1 cellular context compared by ENCODE assay signal in the genomic region with DNA sequence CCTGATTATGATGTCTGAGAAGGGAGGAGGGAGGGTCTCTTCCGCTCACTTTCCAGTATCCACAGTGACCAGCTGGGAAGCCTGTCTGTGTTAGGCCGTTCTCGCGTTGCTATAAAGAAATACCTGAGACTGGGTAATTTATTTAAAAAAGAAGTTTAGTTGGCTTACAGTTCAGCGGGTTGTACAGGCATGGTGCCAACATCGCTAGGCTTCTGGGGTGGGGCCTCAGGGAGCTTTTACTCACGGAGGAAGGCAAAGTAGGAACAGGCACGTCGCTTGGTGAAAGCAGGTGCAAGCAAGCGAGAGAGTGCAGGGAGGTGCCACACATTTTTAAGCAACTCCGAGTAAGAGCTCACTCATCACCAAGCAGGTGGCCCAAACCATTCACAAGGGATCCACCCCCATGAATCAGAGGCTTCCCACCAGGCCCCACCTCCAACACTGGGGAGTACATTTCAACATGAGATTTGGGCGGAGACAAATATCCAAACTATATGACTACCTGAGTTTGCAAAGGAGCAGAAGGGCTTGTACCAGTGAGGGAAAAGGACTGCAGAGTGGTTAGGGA.
TF ChIP-seq lines count a peak whose summit lies in the region.

No MANE protein-coding gene starts in this region.

TF ChIP-seq in GM23338, 12 proteins besides CTCF, POLR2A, EP300 and RAD21:
- TF ChIP-seq, protein P1, sequence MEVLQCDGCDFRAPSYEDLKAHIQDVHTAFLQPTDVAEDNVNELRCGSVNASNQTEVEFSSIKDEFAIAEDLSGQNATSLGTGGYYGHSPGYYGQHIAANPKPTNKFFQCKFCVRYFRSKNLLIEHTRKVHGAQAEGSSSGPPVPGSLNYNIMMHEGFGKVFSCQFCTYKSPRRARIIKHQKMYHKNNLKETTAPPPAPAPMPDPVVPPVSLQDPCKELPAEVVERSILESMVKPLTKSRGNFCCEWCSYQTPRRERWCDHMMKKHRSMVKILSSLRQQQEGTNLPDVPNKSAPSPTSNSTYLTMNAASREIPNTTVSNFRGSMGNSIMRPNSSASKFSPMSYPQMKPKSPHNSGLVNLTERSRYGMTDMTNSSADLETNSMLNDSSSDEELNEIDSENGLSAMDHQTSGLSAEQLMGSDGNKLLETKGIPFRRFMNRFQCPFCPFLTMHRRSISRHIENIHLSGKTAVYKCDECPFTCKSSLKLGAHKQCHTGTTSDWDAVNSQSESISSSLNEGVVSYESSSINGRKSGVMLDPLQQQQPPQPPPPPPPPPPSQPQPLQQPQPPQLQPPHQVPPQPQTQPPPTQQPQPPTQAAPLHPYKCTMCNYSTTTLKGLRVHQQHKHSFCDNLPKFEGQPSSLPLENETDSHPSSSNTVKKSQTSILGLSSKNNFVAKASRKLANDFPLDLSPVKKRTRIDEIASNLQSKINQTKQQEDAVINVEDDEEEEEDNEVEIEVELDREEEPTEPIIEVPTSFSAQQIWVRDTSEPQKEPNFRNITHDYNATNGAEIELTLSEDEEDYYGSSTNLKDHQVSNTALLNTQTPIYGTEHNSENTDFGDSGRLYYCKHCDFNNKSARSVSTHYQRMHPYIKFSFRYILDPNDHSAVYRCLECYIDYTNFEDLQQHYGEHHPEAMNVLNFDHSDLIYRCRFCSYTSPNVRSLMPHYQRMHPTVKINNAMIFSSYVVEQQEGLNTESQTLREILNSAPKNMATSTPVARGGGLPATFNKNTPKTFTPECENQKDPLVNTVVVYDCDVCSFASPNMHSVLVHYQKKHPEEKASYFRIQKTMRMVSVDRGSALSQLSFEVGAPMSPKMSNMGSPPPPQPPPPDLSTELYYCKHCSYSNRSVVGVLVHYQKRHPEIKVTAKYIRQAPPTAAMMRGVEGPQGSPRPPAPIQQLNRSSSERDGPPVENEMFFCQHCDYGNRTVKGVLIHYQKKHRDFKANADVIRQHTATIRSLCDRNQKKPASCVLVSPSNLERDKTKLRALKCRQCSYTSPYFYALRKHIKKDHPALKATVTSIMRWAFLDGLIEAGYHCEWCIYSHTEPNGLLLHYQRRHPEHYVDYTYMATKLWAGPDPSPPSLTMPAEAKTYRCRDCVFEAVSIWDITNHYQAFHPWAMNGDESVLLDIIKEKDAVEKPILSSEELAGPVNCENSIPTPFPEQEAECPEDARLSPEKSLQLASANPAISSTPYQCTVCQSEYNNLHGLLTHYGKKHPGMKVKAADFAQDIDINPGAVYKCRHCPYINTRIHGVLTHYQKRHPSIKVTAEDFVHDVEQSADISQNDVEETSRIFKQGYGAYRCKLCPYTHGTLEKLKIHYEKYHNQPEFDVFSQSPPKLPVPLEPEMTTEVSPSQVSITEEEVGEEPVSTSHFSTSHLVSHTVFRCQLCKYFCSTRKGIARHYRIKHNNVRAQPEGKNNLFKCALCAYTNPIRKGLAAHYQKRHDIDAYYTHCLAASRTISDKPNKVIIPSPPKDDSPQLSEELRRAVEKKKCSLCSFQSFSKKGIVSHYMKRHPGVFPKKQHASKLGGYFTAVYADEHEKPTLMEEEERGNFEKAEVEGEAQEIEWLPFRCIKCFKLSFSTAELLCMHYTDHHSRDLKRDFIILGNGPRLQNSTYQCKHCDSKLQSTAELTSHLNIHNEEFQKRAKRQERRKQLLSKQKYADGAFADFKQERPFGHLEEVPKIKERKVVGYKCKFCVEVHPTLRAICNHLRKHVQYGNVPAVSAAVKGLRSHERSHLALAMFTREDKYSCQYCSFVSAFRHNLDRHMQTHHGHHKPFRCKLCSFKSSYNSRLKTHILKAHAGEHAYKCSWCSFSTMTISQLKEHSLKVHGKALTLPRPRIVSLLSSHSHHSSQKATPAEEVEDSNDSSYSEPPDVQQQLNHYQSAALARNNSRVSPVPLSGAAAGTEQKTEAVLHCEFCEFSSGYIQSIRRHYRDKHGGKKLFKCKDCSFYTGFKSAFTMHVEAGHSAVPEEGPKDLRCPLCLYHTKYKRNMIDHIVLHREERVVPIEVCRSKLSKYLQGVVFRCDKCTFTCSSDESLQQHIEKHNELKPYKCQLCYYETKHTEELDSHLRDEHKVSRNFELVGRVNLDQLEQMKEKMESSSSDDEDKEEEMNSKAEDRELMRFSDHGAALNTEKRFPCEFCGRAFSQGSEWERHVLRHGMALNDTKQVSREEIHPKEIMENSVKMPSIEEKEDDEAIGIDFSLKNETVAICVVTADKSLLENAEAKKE (CRISPR knock-in tag; IDR thresholded peaks at IDR 0.05): no peak
- TF ChIP-seq ZNF331 (CRISPR knock-in tag; IDR thresholded peaks at IDR 0.05; ENCODE audit: low read depth): no peak
- TF ChIP-seq, protein P2, sequence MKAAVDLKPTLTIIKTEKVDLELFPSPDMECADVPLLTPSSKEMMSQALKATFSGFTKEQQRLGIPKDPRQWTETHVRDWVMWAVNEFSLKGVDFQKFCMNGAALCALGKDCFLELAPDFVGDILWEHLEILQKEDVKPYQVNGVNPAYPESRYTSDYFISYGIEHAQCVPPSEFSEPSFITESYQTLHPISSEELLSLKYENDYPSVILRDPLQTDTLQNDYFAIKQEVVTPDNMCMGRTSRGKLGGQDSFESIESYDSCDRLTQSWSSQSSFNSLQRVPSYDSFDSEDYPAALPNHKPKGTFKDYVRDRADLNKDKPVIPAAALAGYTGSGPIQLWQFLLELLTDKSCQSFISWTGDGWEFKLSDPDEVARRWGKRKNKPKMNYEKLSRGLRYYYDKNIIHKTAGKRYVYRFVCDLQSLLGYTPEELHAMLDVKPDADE (IDR thresholded peaks at IDR 0.05): no peak
- no peak for TF ChIP-seq JUNB (IDR thresholded peaks at IDR 0.05; ENCODE audit: unreplicated experiment)
- TF ChIP-seq, protein P3, sequence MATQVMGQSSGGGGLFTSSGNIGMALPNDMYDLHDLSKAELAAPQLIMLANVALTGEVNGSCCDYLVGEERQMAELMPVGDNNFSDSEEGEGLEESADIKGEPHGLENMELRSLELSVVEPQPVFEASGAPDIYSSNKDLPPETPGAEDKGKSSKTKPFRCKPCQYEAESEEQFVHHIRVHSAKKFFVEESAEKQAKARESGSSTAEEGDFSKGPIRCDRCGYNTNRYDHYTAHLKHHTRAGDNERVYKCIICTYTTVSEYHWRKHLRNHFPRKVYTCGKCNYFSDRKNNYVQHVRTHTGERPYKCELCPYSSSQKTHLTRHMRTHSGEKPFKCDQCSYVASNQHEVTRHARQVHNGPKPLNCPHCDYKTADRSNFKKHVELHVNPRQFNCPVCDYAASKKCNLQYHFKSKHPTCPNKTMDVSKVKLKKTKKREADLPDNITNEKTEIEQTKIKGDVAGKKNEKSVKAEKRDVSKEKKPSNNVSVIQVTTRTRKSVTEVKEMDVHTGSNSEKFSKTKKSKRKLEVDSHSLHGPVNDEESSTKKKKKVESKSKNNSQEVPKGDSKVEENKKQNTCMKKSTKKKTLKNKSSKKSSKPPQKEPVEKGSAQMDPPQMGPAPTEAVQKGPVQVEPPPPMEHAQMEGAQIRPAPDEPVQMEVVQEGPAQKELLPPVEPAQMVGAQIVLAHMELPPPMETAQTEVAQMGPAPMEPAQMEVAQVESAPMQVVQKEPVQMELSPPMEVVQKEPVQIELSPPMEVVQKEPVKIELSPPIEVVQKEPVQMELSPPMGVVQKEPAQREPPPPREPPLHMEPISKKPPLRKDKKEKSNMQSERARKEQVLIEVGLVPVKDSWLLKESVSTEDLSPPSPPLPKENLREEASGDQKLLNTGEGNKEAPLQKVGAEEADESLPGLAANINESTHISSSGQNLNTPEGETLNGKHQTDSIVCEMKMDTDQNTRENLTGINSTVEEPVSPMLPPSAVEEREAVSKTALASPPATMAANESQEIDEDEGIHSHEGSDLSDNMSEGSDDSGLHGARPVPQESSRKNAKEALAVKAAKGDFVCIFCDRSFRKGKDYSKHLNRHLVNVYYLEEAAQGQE (IDR thresholded peaks at IDR 0.05; ENCODE audit: unreplicated experiment): no peak
- no peak for TF ChIP-seq POLR2AphosphoS5 (IDR thresholded peaks at IDR 0.05; ENCODE audit: low read depth)
- TF ChIP-seq EZH2 (IDR thresholded peaks at IDR 0.05; ENCODE audit: low read depth, unreplicated experiment): no peak
- no peak for TF ChIP-seq ZNF114 (CRISPR knock-in tag; IDR thresholded peaks at IDR 0.05)
- TF ChIP-seq EZH2phosphoT487 (IDR thresholded peaks at IDR 0.05; ENCODE audit: unreplicated experiment): no peak
TF ChIP-seq in GM23338: peak in this region for 0.
